ENCODE assay signal across 19 cellular contexts in the genomic region with DNA sequence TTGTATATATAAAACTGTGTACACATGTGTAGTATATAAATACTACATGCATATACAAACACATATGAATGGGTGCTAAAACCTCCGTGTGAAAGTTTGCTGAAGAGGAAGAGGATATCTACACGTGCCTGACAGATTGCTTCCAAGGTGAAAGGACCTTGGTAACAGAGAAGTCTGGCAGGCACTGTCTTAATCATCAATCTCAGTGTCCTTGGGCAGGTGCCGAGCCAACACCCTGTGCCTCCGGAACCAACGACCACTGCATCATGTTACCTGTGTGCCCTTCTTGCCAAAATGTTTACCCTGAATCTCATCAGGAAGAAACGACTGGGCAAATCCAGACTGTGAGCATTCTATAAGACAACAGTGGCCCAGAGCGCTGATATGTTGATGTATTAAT. TPM values are rescaled to one million over a fixed set of nuclear protein-coding genes. Genes with fewer than 3 reads are reported as not detected.
A peak's percentile ranks its signal among the peaks of the same experiment; 100 is the strongest.
DNase-seq lines count a peak whose midpoint lies in the region; ATAC-seq and TF ChIP-seq lines count a peak whose summit lies in the region.
"Had no signal": no experiment of that assay in that cellular context is flagged by ENCODE, and none has a peak within 500 bp of the region (broad histone marks: within the 10 kb centered on the region; RNA-seq: fewer than 3 reads in every experiment).

No MANE protein-coding gene starts in this region.

- no peaks in the 10 kb centered on the region for H3K27me3 Mint-ChIP-seq in activated naive CD8-positive, alpha-beta T cell
- no peaks in the 10 kb centered on the region for H3K27me3 Mint-ChIP-seq in activated naive CD8-positive, alpha-beta T cell treated with anti-CD3 and anti-CD28 coated beads for 36 hours
- no peaks in the 10 kb centered on the region for H3K27me3 Mint-ChIP-seq in effector memory CD8-positive, alpha-beta T cell
- no peaks in the 10 kb centered on the region for H3K27me3 Mint-ChIP-seq in activated CD4-positive, alpha-beta memory T cell treated with anti-CD3 and anti-CD28 coated beads for 36 hours
- H3K27me3 Mint-ChIP-seq in progenitor cell of endocrine pancreas: no peaks in the 10 kb centered on the region
- H3K27me3 Mint-ChIP-seq: CD4-positive, alpha-beta memory T cell had no signal

- H3K4me3 Mint-ChIP-seq in activated naive CD8-positive, alpha-beta T cell: no peak overlapping the region
- no peak overlapping the region for H3K4me3 Mint-ChIP-seq in activated naive CD8-positive, alpha-beta T cell treated with anti-CD3 and anti-CD28 coated beads for 36 hours
- no peak overlapping the region for H3K4me3 Mint-ChIP-seq in effector memory CD8-positive, alpha-beta T cell
- no peak overlapping the region for H3K4me3 Mint-ChIP-seq in stimulated activated effector memory CD8-positive, alpha-beta T cell treated with anti-CD3 and anti-CD28 coated beads, Interleukin-12 subunit alpha, Interleukin-12 subunit beta, amount 100 ng/mL, for 72 hours
- H3K4me3 Mint-ChIP-seq in activated CD4-positive, alpha-beta memory T cell treated with anti-CD3 and anti-CD28 coated beads for 36 hours: no peak overlapping the region
- H3K4me3 Mint-ChIP-seq in progenitor cell of endocrine pancreas (ENCODE audit: low read depth): no peak overlapping the region
- H3K4me3 Mint-ChIP-seq: GM23338 had no signal

- TF ChIP-seq CTCF in VCaP (conservative IDR thresholded peaks at IDR 0.05) (no peak), progenitor cell of endocrine pancreas (IDR thresholded peaks at IDR 0.05; ENCODE audit: unreplicated experiment) (no peak)

- no peak for DNase-seq in activated naive CD8-positive, alpha-beta T cell treated with anti-CD3 and anti-CD28 coated beads for 36 hours
- no peak for DNase-seq in effector memory CD8-positive, alpha-beta T cell
- no peak for DNase-seq in stimulated activated effector memory CD8-positive, alpha-beta T cell treated with anti-CD3 and anti-CD28 coated beads, Interleukin-12 subunit alpha, Interleukin-12 subunit beta, amount 100 ng/mL, for 72 hours (ENCODE audit: low spot score in 2 of 2)
- DNase-seq in NK-92 (lab: John Stamatoyannopoulos, UW; ENCODE audit: unreplicated experiment) (no peak), progenitor cell of endocrine pancreas (ENCODE audit: low spot score, unreplicated experiment) (no peak)
- no peak for DNase-seq in activated CD4-positive, alpha-beta memory T cell treated with anti-CD3 and anti-CD28 coated beads for 36 hours
- DNase-seq: CD4-positive, alpha-beta memory T cell; DND-41; HCEC 1CT; KG1; NCI-H1092; NCI-H1436; NCI-H187 treated with DMSO at 0.1 percent for 48 hours; SIG-M5 had no signal

- H3K9me3 Mint-ChIP-seq in activated naive CD8-positive, alpha-beta T cell (ENCODE audit: low read depth): no peaks in the 10 kb centered on the region
- no peaks in the 10 kb centered on the region for H3K9me3 Mint-ChIP-seq in activated naive CD8-positive, alpha-beta T cell treated with anti-CD3 and anti-CD28 coated beads for 36 hours
- no peaks in the 10 kb centered on the region for H3K9me3 Mint-ChIP-seq in effector memory CD8-positive, alpha-beta T cell
- no peaks in the 10 kb centered on the region for H3K9me3 Mint-ChIP-seq in stimulated activated effector memory CD8-positive, alpha-beta T cell treated with anti-CD3 and anti-CD28 coated beads, Interleukin-12 subunit alpha, Interleukin-12 subunit beta, amount 100 ng/mL, for 72 hours
- H3K9me3 Mint-ChIP-seq in activated CD4-positive, alpha-beta memory T cell treated with anti-CD3 and anti-CD28 coated beads for 36 hours: no peaks in the 10 kb centered on the region
- no peaks in the 10 kb centered on the region for H3K9me3 Mint-ChIP-seq in progenitor cell of endocrine pancreas (ENCODE audit: low read depth)
- H3K9me3 Mint-ChIP-seq: CD4-positive, alpha-beta memory T cell; GM23338 had no signal

- H3K4me1 Mint-ChIP-seq in activated naive CD8-positive, alpha-beta T cell (ENCODE audit: low read depth): peaks cover 63% of the 10 kb centered on the region
- peaks cover 36% of the 10 kb centered on the region for H3K4me1 Mint-ChIP-seq in activated naive CD8-positive, alpha-beta T cell treated with anti-CD3 and anti-CD28 coated beads for 36 hours
- H3K4me1 Mint-ChIP-seq in effector memory CD8-positive, alpha-beta T cell (ENCODE audit: low read depth in 2 of 2): peaks cover 21 to 39% of the 10 kb centered on the region in 2 donors
- H3K4me1 Mint-ChIP-seq in stimulated activated effector memory CD8-positive, alpha-beta T cell treated with anti-CD3 and anti-CD28 coated beads, Interleukin-12 subunit alpha, Interleukin-12 subunit beta, amount 100 ng/mL, for 72 hours: peaks cover 40% of the 10 kb centered on the region
- peaks cover 36% of the 10 kb centered on the region for H3K4me1 Mint-ChIP-seq in activated CD4-positive, alpha-beta memory T cell treated with anti-CD3 and anti-CD28 coated beads for 36 hours (ENCODE audit: low read depth)
- H3K4me1 Mint-ChIP-seq in progenitor cell of endocrine pancreas (ENCODE audit: low read depth): peaks cover 3% of the 10 kb centered on the region

- intact Hi-C loops in activated CD4-positive, alpha-beta memory T cell treated with anti-CD3 and anti-CD28 coated beads for 36 hours (cut with micrococcal nuclease): loop anchor here (5.0 kb wide), 2 partner anchors 35 to 115 kb away; no protein-coding TSS in a partner anchor

- peak overlapping the region; percentile 74 for H3K27ac Mint-ChIP-seq in activated naive CD8-positive, alpha-beta T cell
- no peak overlapping the region for H3K27ac Mint-ChIP-seq in activated naive CD8-positive, alpha-beta T cell treated with anti-CD3 and anti-CD28 coated beads for 36 hours
- peak overlapping the region; percentile 15 to 64 for H3K27ac Mint-ChIP-seq in effector memory CD8-positive, alpha-beta T cell
- H3K27ac Mint-ChIP-seq in stimulated activated effector memory CD8-positive, alpha-beta T cell treated with anti-CD3 and anti-CD28 coated beads, Interleukin-12 subunit alpha, Interleukin-12 subunit beta, amount 100 ng/mL, for 72 hours: peak overlapping the region; percentile 78
- H3K27ac Mint-ChIP-seq in activated CD4-positive, alpha-beta memory T cell treated with anti-CD3 and anti-CD28 coated beads for 36 hours: no peak overlapping the region
- H3K27ac Mint-ChIP-seq in progenitor cell of endocrine pancreas: no peak overlapping the region
- H3K27ac Mint-ChIP-seq: GM23338 had no signal

- POLR2A ChIA-PET in activated CD4-positive, alpha-beta memory T cell treated with anti-CD3 and anti-CD28 coated beads for 36 hours (lab: Charles Lee): no interaction called here

- CTCF ChIA-PET in activated CD4-positive, alpha-beta memory T cell treated with anti-CD3 and anti-CD28 coated beads for 36 hours (lab: Charles Lee): interaction anchor here (2.7 kb wide), 2 partner anchors 13 to 37 kb away, joined by 9 to 24 read pairs; no protein-coding TSS in a partner anchor

- no peak for ATAC-seq in effector memory CD8-positive, alpha-beta T cell (replicated peaks)
- ATAC-seq in stimulated activated effector memory CD8-positive, alpha-beta T cell treated with anti-CD3 and anti-CD28 coated beads, Interleukin-12 subunit alpha, Interleukin-12 subunit beta, amount 100 ng/mL, for 72 hours: no peak
- ATAC-seq: GM23338, Panc1 had no signal

- peaks cover 5% of the 10 kb centered on the region for H3K36me3 Mint-ChIP-seq in activated naive CD8-positive, alpha-beta T cell
- H3K36me3 Mint-ChIP-seq in activated naive CD8-positive, alpha-beta T cell treated with anti-CD3 and anti-CD28 coated beads for 36 hours: peaks cover 23% of the 10 kb centered on the region
- peaks cover 82% of the 10 kb centered on the region for H3K36me3 Mint-ChIP-seq in effector memory CD8-positive, alpha-beta T cell (ENCODE audit: insufficient read depth)
- H3K36me3 Mint-ChIP-seq in stimulated activated effector memory CD8-positive, alpha-beta T cell treated with anti-CD3 and anti-CD28 coated beads, Interleukin-12 subunit alpha, Interleukin-12 subunit beta, amount 100 ng/mL, for 72 hours: peaks cover 99% of the 10 kb centered on the region
- H3K36me3 Mint-ChIP-seq in activated CD4-positive, alpha-beta memory T cell treated with anti-CD3 and anti-CD28 coated beads for 36 hours: peaks cover 56% of the 10 kb centered on the region
- H3K36me3 Mint-ChIP-seq in progenitor cell of endocrine pancreas (ENCODE audit: insufficient read depth): peaks cover 15% of the 10 kb centered on the region

- H3K27ac ChIP-seq in VCaP: peak overlapping the region; percentile 1; the same call in 1 of the 2 replicates
- H3K27ac ChIP-seq: BLaER1 had no signal

RNA-seq across cellular contexts. Expression of gene NAP1L4, which starts 15.0 kb away (rescaled TPM):
- total RNA-seq in activated naive CD8-positive, alpha-beta T cell treated with anti-CD3 and anti-CD28 coated beads for 36 hours: 100 to 1,000 TPM; 222 to 226 TPM
- 100 to 1,000 TPM; 261 to 263 TPM for total RNA-seq in activated CD4-positive, alpha-beta memory T cell treated with anti-CD3 and anti-CD28 coated beads for 36 hours
- total RNA-seq in progenitor cell of endocrine pancreas: 184 and 201 TPM in 2 replicates

RNA-seq across cellular contexts. Expression of gene PHLDA2, which starts 47.9 kb away (rescaled TPM):
- 1 to 10 TPM; 1.3 to 2.5 TPM for total RNA-seq in activated naive CD8-positive, alpha-beta T cell treated with anti-CD3 and anti-CD28 coated beads for 36 hours
- 1 to 10 TPM; 7.6 to 8.3 TPM for total RNA-seq in activated CD4-positive, alpha-beta memory T cell treated with anti-CD3 and anti-CD28 coated beads for 36 hours
- total RNA-seq in progenitor cell of endocrine pancreas: 1.2 and 1.9 TPM in 2 replicates

Comparison
In these comparisons a context has a peak if more than half of its experiments do, and no peak if none do; other contexts are left out.
1. H3K27ac Mint-ChIP-seq: peak in activated naive CD8-positive, alpha-beta T cell (single experiment), effector memory CD8-positive, alpha-beta T cell (2 of 2) and stimulated activated effector memory CD8-positive, alpha-beta T cell treated with anti-CD3 and anti-CD28 coated beads, Interleukin-12 subunit alpha, Interleukin-12 subunit beta, amount 100 ng/mL, for 72 hours (single experiment); none in activated naive CD8-positive, alpha-beta T cell treated with anti-CD3 and anti-CD28 coated beads for 36 hours (single experiment), activated CD4-positive, alpha-beta memory T cell treated with anti-CD3 and anti-CD28 coated beads for 36 hours (single experiment) and progenitor cell of endocrine pancreas (single experiment).